ENCODE assay signal across 24 cellular contexts in the genomic region with DNA sequence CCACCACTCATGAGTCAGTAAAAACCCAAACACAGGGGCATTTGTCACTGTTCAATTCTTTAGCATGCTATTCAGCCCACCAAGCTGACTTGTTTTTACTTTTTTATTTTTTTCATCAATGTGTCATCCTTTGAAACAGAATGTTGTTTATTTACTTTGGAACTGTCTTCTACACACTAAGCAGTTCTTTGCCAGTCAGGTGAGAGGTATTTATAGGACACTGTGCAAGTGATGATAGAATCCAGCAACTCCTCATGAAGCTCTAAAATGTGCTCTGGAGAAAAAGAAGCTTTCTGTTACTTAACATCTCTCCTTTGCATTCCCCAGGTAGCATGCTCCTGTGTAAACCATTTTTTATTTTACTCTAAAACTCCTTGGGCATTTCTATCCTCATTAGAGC.
"Had no signal": no experiment of that assay in that cellular context is flagged by ENCODE, and none has a peak within 500 bp of the region (broad histone marks: within the 10 kb centered on the region; RNA-seq: fewer than 3 reads in every experiment).

No MANE protein-coding gene starts in this region.

- H3K9me3 Mint-ChIP-seq: stimulated activated memory B cell treated with anti-CD40 and anti-IgM and Interleukin-4, amounts not matched to agents 10 μg/mL and 1 μg/mL and 100 μg/mL, for 72 hours had no signal

- ATAC-seq: effector memory CD8-positive, alpha-beta T cell; left lung; mucosa of descending colon; naive thymus-derived CD4-positive, alpha-beta T cell; right cardiac atrium; stimulated activated memory B cell treated with anti-CD40 and anti-IgM and Interleukin-4, amounts not matched to agents 10 μg/mL and 1 μg/mL and 100 μg/mL, for 72 hours; stimulated activated naive CD8-positive, alpha-beta T cell treated with anti-CD3 and anti-CD28 coated beads, Interleukin-15, Interleukin-2, amounts not matched to agents 100 U/mL and 50 U/mL, for 24 hours had no signal

- H3K4me1 ChIP-seq: esophagus squamous epithelium, heart right ventricle, left lung, neural progenitor cell, prostate gland, spleen had no signal

- H3K27ac ChIP-seq: esophagus squamous epithelium, heart right ventricle, left lung, neural progenitor cell, prostate gland, skin epidermis, spleen, thoracic aorta had no signal

- H3K4me1 Mint-ChIP-seq: naive thymus-derived CD4-positive, alpha-beta T cell; nephron; neural progenitor cell; stimulated activated memory B cell treated with anti-CD40 and anti-IgM and Interleukin-4, amounts not matched to agents 10 μg/mL and 1 μg/mL and 100 μg/mL, for 72 hours had no signal

- DNase-seq: cortex of kidney; effector memory CD8-positive, alpha-beta T cell; erythroblast; esophagus squamous epithelium; foreskin melanocyte; glutamatergic neuron; heart right ventricle; left cardiac atrium; left lung; mesenchymal stem cell; mucosa of descending colon; naive thymus-derived CD4-positive, alpha-beta T cell; right cardiac atrium; spleen; stimulated activated CD4-positive, alpha-beta T cell treated with anti-CD3 and anti-CD28 coated beads, Interleukin-4, amount 100 ng/mL, for 4 hours; stimulated activated naive CD8-positive, alpha-beta T cell treated with anti-CD3 and anti-CD28 coated beads, Interleukin-15, Interleukin-2, amounts not matched to agents 100 U/mL and 50 U/mL, for 24 hours; trophoblast cell had no signal

- H3K36me3 Mint-ChIP-seq: mesothelial cell of epicardium; neural progenitor cell; stimulated activated memory B cell treated with anti-CD40 and anti-IgM and Interleukin-4, amounts not matched to agents 10 μg/mL and 1 μg/mL and 100 μg/mL, for 72 hours had no signal

- H3K27me3 Mint-ChIP-seq: effector memory CD8-positive, alpha-beta T cell; naive thymus-derived CD4-positive, alpha-beta T cell; stimulated activated memory B cell treated with anti-CD40 and anti-IgM and Interleukin-4, amounts not matched to agents 10 μg/mL and 1 μg/mL and 100 μg/mL, for 72 hours had no signal

- H3K36me3 ChIP-seq: esophagus squamous epithelium, heart right ventricle, left lung, neural progenitor cell, prostate gland, spleen, thoracic aorta had no signal

- H3K9ac ChIP-seq: neural progenitor cell had no signal

- H3K27ac Mint-ChIP-seq: effector memory CD8-positive, alpha-beta T cell; mesothelial cell of epicardium; naive thymus-derived CD4-positive, alpha-beta T cell; nephron; neural progenitor cell; stimulated activated memory B cell treated with anti-CD40 and anti-IgM and Interleukin-4, amounts not matched to agents 10 μg/mL and 1 μg/mL and 100 μg/mL, for 72 hours had no signal

- H3K27me3 ChIP-seq: esophagus squamous epithelium, heart right ventricle, left lung, neural progenitor cell, spleen had no signal

- H3K4me3 ChIP-seq: esophagus squamous epithelium, heart right ventricle, left lung, mucosa of descending colon, neural progenitor cell, prostate gland, skin epidermis, spleen, thoracic aorta had no signal

- H3K4me3 Mint-ChIP-seq: effector memory CD8-positive, alpha-beta T cell; mesothelial cell of epicardium; naive thymus-derived CD4-positive, alpha-beta T cell; nephron; neural progenitor cell; stimulated activated memory B cell treated with anti-CD40 and anti-IgM and Interleukin-4, amounts not matched to agents 10 μg/mL and 1 μg/mL and 100 μg/mL, for 72 hours had no signal

- H3K9me3 ChIP-seq: mucosa of descending colon, prostate gland, thoracic aorta had no signal
